ENCODE assay signal across 1 cellular context in the genomic region with DNA sequence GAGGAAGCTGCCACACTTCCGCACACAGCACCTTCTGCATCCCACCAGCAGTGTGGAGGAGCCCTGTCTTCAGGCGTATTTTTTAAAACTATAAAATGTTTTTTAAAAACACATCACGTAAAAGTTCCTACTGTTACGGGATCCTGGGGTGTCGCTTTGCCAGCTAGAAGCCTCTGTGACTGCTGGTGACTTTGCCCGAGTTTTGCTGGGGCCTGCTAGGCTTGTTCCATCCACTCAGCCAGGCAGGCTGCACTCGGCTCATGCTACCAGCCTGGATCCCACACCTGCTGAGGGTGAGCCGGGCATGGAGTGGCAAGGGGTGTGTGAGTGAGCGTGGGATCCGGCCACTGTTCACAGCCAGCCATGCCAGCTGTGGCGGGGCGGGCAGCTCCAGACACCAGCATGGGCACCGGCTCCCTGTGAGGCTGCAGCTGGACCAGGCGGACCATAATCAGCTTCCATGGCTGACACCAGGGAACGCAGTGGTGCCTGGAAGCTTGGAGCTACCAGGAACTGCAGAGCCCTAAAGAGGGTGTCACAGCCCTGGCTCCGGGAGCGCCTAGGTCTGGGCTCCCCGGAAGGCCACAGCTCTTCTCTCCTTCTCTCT.
TF ChIP-seq lines count a peak whose summit lies in the region.

No MANE protein-coding gene starts in this region.

TF ChIP-seq in HEK293, 187 proteins besides CTCF, POLR2A, EP300 and RAD21 (continued from another document):
- TF ChIP-seq, protein P1, sequence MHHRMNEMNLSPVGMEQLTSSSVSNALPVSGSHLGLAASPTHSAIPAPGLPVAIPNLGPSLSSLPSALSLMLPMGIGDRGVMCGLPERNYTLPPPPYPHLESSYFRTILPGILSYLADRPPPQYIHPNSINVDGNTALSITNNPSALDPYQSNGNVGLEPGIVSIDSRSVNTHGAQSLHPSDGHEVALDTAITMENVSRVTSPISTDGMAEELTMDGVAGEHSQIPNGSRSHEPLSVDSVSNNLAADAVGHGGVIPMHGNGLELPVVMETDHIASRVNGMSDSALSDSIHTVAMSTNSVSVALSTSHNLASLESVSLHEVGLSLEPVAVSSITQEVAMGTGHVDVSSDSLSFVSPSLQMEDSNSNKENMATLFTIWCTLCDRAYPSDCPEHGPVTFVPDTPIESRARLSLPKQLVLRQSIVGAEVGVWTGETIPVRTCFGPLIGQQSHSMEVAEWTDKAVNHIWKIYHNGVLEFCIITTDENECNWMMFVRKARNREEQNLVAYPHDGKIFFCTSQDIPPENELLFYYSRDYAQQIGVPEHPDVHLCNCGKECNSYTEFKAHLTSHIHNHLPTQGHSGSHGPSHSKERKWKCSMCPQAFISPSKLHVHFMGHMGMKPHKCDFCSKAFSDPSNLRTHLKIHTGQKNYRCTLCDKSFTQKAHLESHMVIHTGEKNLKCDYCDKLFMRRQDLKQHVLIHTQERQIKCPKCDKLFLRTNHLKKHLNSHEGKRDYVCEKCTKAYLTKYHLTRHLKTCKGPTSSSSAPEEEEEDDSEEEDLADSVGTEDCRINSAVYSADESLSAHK (tag by site-specific recombination; IDR thresholded peaks at IDR 0.05), result no peak
- TF ChIP-seq ZBTB8A (tag by site-specific recombination; IDR thresholded peaks at IDR 0.05) (peak; percentile 43; the same call in 1 of the 2 replicates), ZNF184 (tag by site-specific recombination; IDR thresholded peaks at IDR 0.05) (no peak), KLF1 (tag by site-specific recombination; IDR thresholded peaks at IDR 0.05) (no peak)
